ENCODE assay signal across 10 cellular contexts in genomic region chr12:57452181-57452936, GRCh38. TPM values are rescaled to one million over a fixed set of nuclear protein-coding genes. Genes with fewer than 3 reads are reported as not detected.
A peak's percentile ranks its signal among the peaks of the same experiment; 100 is the strongest.
DNase-seq lines count a peak whose midpoint lies in the region; ATAC-seq and TF ChIP-seq lines count a peak whose summit lies in the region.
"Had no signal": no experiment of that assay in that cellular context is flagged by ENCODE, and none has a peak within 500 bp of the region (broad histone marks: within the 10 kb centered on the region; RNA-seq: fewer than 3 reads in every experiment).

No MANE protein-coding gene starts in this region.

- H3K27ac ChIP-seq in left ventricle myocardium inferior (replicated peaks) = peak overlapping the region; percentile 91
- peak overlapping the region; percentile 82 to 89 for H3K27ac ChIP-seq in tibial artery

- H3K9me3 ChIP-seq in left ventricle myocardium inferior (replicated peaks) = no peaks in the 10 kb centered on the region
- no peaks in the 10 kb centered on the region for H3K9me3 ChIP-seq in tibial artery

- H3K36me3 ChIP-seq in left ventricle myocardium inferior = no peaks in the 10 kb centered on the region
- no peaks in the 10 kb centered on the region for H3K36me3 ChIP-seq in tibial artery

- H3K4me3 ChIP-seq in left ventricle myocardium inferior = peak overlapping the region; percentile 45
- H3K4me3 ChIP-seq in tibial artery = peak overlapping the region in 1 of 2 donors; percentile 0

- no peaks in the 10 kb centered on the region for H3K36me3 Mint-ChIP-seq in activated naive CD4-positive, alpha-beta T cell treated with anti-CD3 and anti-CD28 coated beads for 36 hours (ENCODE audit: low read depth)
- no peaks in the 10 kb centered on the region for H3K36me3 Mint-ChIP-seq in T-cell

- peaks cover 12% of the 10 kb centered on the region for H3K4me1 Mint-ChIP-seq in activated naive CD4-positive, alpha-beta T cell treated with anti-CD3 and anti-CD28 coated beads for 36 hours (ENCODE audit: low read depth)
- H3K4me1 Mint-ChIP-seq in T-cell = peaks cover 7 to 15% (median 8%) of the 10 kb centered on the region in 3 donors

- H3K9me3 Mint-ChIP-seq in activated naive CD4-positive, alpha-beta T cell treated with anti-CD3 and anti-CD28 coated beads for 36 hours = no peaks in the 10 kb centered on the region
- no peaks in the 10 kb centered on the region for H3K9me3 Mint-ChIP-seq in T-cell
- H3K9me3 Mint-ChIP-seq: IgD-negative memory B cell had no signal

- H3K4me3 Mint-ChIP-seq in activated naive CD4-positive, alpha-beta T cell treated with anti-CD3 and anti-CD28 coated beads for 36 hours = no peak overlapping the region
- H3K4me3 Mint-ChIP-seq in T-cell = no peak overlapping the region

- no peak for ATAC-seq in T-cell (replicated peaks in 1 of 4)

- POLR2A ChIA-PET in T-cell (lab: Charles Lee) = interaction anchor here in 1 of 2 donors (0.6 kb wide), 2 partner anchors 43 to 1078 kb away, joined by 3 to 4 read pairs; no protein-coding TSS in a partner anchor

- CTCF ChIA-PET in activated naive CD4-positive, alpha-beta T cell treated with anti-CD3 and anti-CD28 coated beads for 36 hours (lab: Charles Lee) = interaction anchor here (0.7 to 11.0 kb wide), 39 partner anchors 10 to 793 kb away, joined by 3 to 172 read pairs (median 5); partner anchors contain the start of gene INHBC
- CTCF ChIA-PET in T-cell (lab: Charles Lee) = interaction anchor here (0.6 to 2.1 kb wide), 8 partner anchors 12 to 1116 kb away, joined by 3 to 10 read pairs (median 4); no protein-coding TSS in a partner anchor

- intact Hi-C loops in activated naive CD4-positive, alpha-beta T cell treated with anti-CD3 and anti-CD28 coated beads for 36 hours (cut with micrococcal nuclease) = no loop called here
- intact Hi-C loops in left ventricle myocardium inferior (cut with micrococcal nuclease) = no loop called here
- intact Hi-C loops in tibial artery (cut with DNase I; ENCODE audit: low total_unique reads) = loop anchor here (5.0 kb wide), 2 partner anchors 185 to 330 kb away; no protein-coding TSS in a partner anchor

- H3K27me3 Mint-ChIP-seq in activated naive CD4-positive, alpha-beta T cell treated with anti-CD3 and anti-CD28 coated beads for 36 hours (ENCODE audit: low read depth) = no peaks in the 10 kb centered on the region
- peaks cover 0 to 1% of the 10 kb centered on the region in 2 donors for H3K27me3 Mint-ChIP-seq in T-cell

- TF ChIP-seq CTCF in left ventricle myocardium inferior (IDR thresholded peaks at IDR 0.05; ENCODE audit: borderline replicate concordance) (no peak), tibial artery (IDR thresholded peaks at IDR 0.05) (no peak)

- peaks cover 18% of the 10 kb centered on the region for H3K4me1 ChIP-seq in left ventricle myocardium inferior
- peaks cover 0 to 25% (median 18%) of the 10 kb centered on the region in 4 donors for H3K4me1 ChIP-seq in tibial artery

- DNase-seq in activated naive CD4-positive, alpha-beta T cell treated with anti-CD3 and anti-CD28 coated beads for 36 hours = no peak
- DNase-seq in activated naive CD4-positive, alpha-beta T cell treated with anti-CD3 and anti-CD28 coated beads, Interleukin-2, amount 50 U/mL, for 16 hours = no peak
- DNase-seq in UCSD-AML1 (lab: John Stamatoyannopoulos, UW; ENCODE audit: unreplicated experiment) (peak; percentile 69), left ventricle myocardium inferior (peak; percentile 38), tibial artery (peak in 1 of 2 donors; percentile 83), T-cell (no peak), NCI-H774 (lab: John Stamatoyannopoulos, UW) (no peak), SKM-1 treated with dmso at 0.1 percent for 144 hours (lab: John Stamatoyannopoulos, UW; ENCODE audit: unreplicated experiment) (no peak)
- DNase-seq: activated gamma-delta T cell had no signal

- no peaks in the 10 kb centered on the region for H3K27me3 ChIP-seq in left ventricle myocardium inferior (ENCODE audit: low read depth)
- peaks cover 0 to 3% of the 10 kb centered on the region in 2 donors for H3K27me3 ChIP-seq in tibial artery

- peak overlapping the region; percentile 19 for H3K27ac Mint-ChIP-seq in activated naive CD4-positive, alpha-beta T cell treated with anti-CD3 and anti-CD28 coated beads for 36 hours
- H3K27ac Mint-ChIP-seq in T-cell = no peak overlapping the region

RNA-seq across cellular contexts. Expression of gene INHBE, which starts 2.7 kb away (rescaled TPM):
- 1 to 10 TPM in 1 of 2 experiments, under 1 TPM in 1; 0.81 to 1.0 TPM for total RNA-seq in activated naive CD4-positive, alpha-beta T cell treated with anti-CD3 and anti-CD28 coated beads for 36 hours
- total RNA-seq in left ventricle myocardium inferior (not detected), T-cell (under 1 TPM in 3 of 5 donors, not detected in 2; 0.09 to 0.13 (median 0.12) TPM)

RNA-seq across cellular contexts. Expression of gene GLI1, which starts 7.2 kb away (rescaled TPM):
- not detected for total RNA-seq in activated naive CD4-positive, alpha-beta T cell treated with anti-CD3 and anti-CD28 coated beads for 36 hours
- total RNA-seq in left ventricle myocardium inferior (0.93 TPM), T-cell (1 to 10 TPM in 2 of 5 donors, under 1 TPM in 3; 0.53 to 1.6 (median 0.82) TPM)

RNA-seq across cellular contexts. Expression of gene INHBC, which starts 17.8 kb away (rescaled TPM):
- not detected for total RNA-seq in activated naive CD4-positive, alpha-beta T cell treated with anti-CD3 and anti-CD28 coated beads for 36 hours
- not detected for total RNA-seq in left ventricle myocardium inferior
- under 1 TPM in 3 of 5 donors, not detected in 2; 0.13 to 0.23 (median 0.18) TPM for total RNA-seq in T-cell

RNA-seq across cellular contexts. Expression of gene R3HDM2, which starts 21.5 kb away (rescaled TPM):
- total RNA-seq in activated naive CD4-positive, alpha-beta T cell treated with anti-CD3 and anti-CD28 coated beads for 36 hours = 10 to 100 TPM; 42.2 to 44.8 TPM
- total RNA-seq in left ventricle myocardium inferior = 63.1 TPM
- 100 to 1,000 TPM in 2 of 5 donors, 10 to 100 TPM in 3; 88.3 to 122 (median 94.7) TPM for total RNA-seq in T-cell

RNA-seq across cellular contexts. Expression of gene ARHGAP9, which starts 27.3 kb away (rescaled TPM):
- total RNA-seq in activated naive CD4-positive, alpha-beta T cell treated with anti-CD3 and anti-CD28 coated beads for 36 hours = 10 to 100 TPM; 95.9 to 97.9 TPM
- total RNA-seq in left ventricle myocardium inferior (4.2 TPM), T-cell (100 to 1,000 TPM; 198 to 413 (median 243) TPM)

Comparison
In these comparisons a context has a peak if more than half of its experiments do, and no peak if none do; other contexts are left out.
1. DNase-seq: peak in UCSD-AML1 (single experiment) and left ventricle myocardium inferior (single experiment); none in activated naive CD4-positive, alpha-beta T cell treated with anti-CD3 and anti-CD28 coated beads for 36 hours (single experiment), activated naive CD4-positive, alpha-beta T cell treated with anti-CD3 and anti-CD28 coated beads, Interleukin-2, amount 50 U/mL, for 16 hours (single experiment), T-cell (0 of 34), NCI-H774 (single experiment) and SKM-1 treated with dmso at 0.1 percent for 144 hours (single experiment).